In the genomic region with DNA sequence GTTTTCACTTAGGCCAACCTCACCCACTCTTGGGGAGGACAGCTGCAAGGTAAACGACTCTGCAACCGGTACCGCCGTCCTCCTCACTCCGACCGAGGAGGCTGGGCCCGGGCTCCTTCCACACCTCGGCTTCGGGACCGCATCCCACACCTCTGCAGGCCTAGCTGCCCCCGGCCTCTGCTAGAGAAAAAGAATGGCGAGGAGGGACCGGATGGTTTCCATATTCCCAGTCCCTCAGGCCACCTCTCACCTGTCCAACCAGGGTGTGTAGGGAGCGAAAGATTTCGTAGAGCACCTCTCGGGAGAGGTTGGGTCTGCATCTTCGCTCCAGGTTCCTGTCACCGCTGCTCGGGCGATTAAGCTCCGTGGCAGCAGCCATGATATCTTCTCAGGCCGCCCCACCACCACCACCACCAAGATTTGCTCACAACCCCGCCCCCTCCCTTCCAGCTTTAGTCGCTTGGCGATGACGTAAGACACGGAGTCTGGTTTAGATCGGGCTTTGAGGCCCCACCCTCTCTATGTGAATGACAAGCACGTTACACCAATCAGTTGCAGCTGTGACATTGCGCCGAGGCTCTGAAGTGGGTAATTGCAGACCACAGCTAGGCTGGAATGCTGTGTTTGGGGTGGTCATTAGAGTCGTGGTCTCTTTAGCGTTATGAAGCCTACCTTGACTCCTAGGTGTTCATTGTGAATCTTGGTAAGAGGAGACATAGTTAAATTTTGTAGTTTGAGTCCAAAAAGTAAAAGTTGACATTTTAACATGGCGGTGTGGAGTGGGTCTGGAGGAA, we compare ENCODE assay signal across 1 cellular context.
TF ChIP-seq lines count a peak whose summit lies in the region.

Gene MBIP (minus strand): TSS at position 428 of the 794 bp plus-strand sequence. CDS start 49 bp downstream, at position 379.

TF ChIP-seq in HepG2, 621 proteins besides CTCF, POLR2A, EP300 and RAD21 (continued from another document and continues in another):
- TF ChIP-seq, protein P1, sequence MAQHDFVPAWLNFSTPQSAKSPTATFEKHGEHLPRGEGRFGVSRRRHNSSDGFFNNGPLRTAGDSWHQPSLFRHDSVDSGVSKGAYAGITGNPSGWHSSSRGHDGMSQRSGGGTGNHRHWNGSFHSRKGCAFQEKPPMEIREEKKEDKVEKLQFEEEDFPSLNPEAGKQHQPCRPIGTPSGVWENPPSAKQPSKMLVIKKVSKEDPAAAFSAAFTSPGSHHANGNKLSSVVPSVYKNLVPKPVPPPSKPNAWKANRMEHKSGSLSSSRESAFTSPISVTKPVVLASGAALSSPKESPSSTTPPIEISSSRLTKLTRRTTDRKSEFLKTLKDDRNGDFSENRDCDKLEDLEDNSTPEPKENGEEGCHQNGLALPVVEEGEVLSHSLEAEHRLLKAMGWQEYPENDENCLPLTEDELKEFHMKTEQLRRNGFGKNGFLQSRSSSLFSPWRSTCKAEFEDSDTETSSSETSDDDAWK (CRISPR knock-in tag; IDR thresholded peaks at IDR 0.05), result no peak
- peak; percentile 89 for TF ChIP-seq THAP11 (CRISPR knock-in tag; IDR thresholded peaks at IDR 0.05)
- TF ChIP-seq HOXA5 (CRISPR knock-in tag; IDR thresholded peaks at IDR 0.05), result peak; percentile 86
- peak; percentile 98 for TF ChIP-seq ZNF772 (CRISPR knock-in tag; IDR thresholded peaks at IDR 0.05)
- TF ChIP-seq MED1 (CRISPR knock-in tag; IDR thresholded peaks at IDR 0.05), result peak; percentile 55
- no peak for TF ChIP-seq ZBTB1 (CRISPR knock-in tag; IDR thresholded peaks at IDR 0.05; ENCODE audit: borderline replicate concordance)
- TF ChIP-seq KDM5B (CRISPR knock-in tag; IDR thresholded peaks at IDR 0.05; ENCODE audit: borderline replicate concordance), result peak; percentile 75
- peak; percentile 94 for TF ChIP-seq HOXA3 (CRISPR knock-in tag; IDR thresholded peaks at IDR 0.05)
- TF ChIP-seq SUZ12 (IDR thresholded peaks at IDR 0.05; ENCODE audit: low read depth, low read length), result no peak; the same call in 1 of the 2 replicates
- TF ChIP-seq ZBTB26 (CRISPR knock-in tag; IDR thresholded peaks at IDR 0.05; ENCODE audit: borderline replicate concordance), result peak; percentile 85
- peak; percentile 78; the same call in 1 of the 2 replicates for TF ChIP-seq CBX5 (CRISPR knock-in tag; IDR thresholded peaks at IDR 0.05; ENCODE audit: borderline replicate concordance)
- peak; percentile 63; the same call in 1 of the 2 replicates for TF ChIP-seq ZC3H4 (CRISPR knock-in tag; IDR thresholded peaks at IDR 0.05; ENCODE audit: borderline replicate concordance)
- TF ChIP-seq MXD3 (CRISPR knock-in tag; IDR thresholded peaks at IDR 0.05), result peak; percentile 93
- TF ChIP-seq DZIP1 (CRISPR knock-in tag; IDR thresholded peaks at IDR 0.05), result 0 out of 2 replicates have a peak, but pooled peaks have one; percentile 99
- TF ChIP-seq ZNF550 (CRISPR knock-in tag; IDR thresholded peaks at IDR 0.05; ENCODE audit: borderline replicate concordance), result no peak
- TF ChIP-seq, protein P2, sequence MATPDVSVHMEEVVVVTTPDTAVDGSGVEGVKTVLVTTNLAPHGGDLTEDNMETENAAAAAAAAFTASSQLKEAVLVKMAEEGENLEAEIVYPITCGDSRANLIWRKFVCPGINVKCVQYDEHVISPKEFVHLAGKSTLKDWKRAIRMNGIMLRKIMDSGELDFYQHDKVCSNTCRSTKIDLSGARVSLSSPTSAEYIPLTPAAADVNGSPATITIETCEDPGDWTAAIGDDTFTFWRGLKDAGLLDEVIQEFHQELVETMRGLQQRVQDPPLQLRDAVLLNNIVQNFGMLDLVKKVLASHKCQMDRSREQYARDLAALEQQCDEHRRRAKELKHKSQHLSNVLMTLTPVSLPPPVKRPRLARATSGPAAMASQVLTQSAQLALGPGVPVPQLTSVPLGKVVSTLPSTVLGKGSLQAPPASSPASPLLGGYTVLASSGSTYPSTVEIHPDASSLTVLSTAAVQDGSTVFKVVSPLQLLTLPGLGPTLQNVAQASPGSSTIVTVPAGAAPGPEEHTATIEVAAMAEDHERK (CRISPR knock-in tag; IDR thresholded peaks at IDR 0.05; ENCODE audit: low read depth), result peak; percentile 50; the same call in 1 of the 2 replicates
- TF ChIP-seq ZFP62 (CRISPR knock-in tag; IDR thresholded peaks at IDR 0.05), result no peak
- TF ChIP-seq, protein P3, sequence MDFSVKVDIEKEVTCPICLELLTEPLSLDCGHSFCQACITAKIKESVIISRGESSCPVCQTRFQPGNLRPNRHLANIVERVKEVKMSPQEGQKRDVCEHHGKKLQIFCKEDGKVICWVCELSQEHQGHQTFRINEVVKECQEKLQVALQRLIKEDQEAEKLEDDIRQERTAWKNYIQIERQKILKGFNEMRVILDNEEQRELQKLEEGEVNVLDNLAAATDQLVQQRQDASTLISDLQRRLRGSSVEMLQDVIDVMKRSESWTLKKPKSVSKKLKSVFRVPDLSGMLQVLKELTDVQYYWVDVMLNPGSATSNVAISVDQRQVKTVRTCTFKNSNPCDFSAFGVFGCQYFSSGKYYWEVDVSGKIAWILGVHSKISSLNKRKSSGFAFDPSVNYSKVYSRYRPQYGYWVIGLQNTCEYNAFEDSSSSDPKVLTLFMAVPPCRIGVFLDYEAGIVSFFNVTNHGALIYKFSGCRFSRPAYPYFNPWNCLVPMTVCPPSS (IDR thresholded peaks at IDR 0.05), result no peak
- peak; percentile 77 for TF ChIP-seq ATF5 (CRISPR knock-in tag; IDR thresholded peaks at IDR 0.05; ENCODE audit: low read depth)
- TF ChIP-seq NR3C1 (CRISPR knock-in tag; IDR thresholded peaks at IDR 0.05), result no peak
- peak in 1 of 2 experiments; percentile 97; a peak in 2 of 4 replicates for TF ChIP-seq KLF16 (CRISPR knock-in tag; IDR thresholded peaks at IDR 0.05)
- peak; percentile 70 for TF ChIP-seq ELF3 (CRISPR knock-in tag; IDR thresholded peaks at IDR 0.05)
- no peak; the same call in 1 of the 2 replicates for TF ChIP-seq ZNF101 (CRISPR knock-in tag; IDR thresholded peaks at IDR 0.05; ENCODE audit: borderline replicate concordance, low read depth)
- TF ChIP-seq TGIF2 (CRISPR knock-in tag; IDR thresholded peaks at IDR 0.05), result no peak; the same call in 1 of the 2 replicates
- TF ChIP-seq, protein P4, sequence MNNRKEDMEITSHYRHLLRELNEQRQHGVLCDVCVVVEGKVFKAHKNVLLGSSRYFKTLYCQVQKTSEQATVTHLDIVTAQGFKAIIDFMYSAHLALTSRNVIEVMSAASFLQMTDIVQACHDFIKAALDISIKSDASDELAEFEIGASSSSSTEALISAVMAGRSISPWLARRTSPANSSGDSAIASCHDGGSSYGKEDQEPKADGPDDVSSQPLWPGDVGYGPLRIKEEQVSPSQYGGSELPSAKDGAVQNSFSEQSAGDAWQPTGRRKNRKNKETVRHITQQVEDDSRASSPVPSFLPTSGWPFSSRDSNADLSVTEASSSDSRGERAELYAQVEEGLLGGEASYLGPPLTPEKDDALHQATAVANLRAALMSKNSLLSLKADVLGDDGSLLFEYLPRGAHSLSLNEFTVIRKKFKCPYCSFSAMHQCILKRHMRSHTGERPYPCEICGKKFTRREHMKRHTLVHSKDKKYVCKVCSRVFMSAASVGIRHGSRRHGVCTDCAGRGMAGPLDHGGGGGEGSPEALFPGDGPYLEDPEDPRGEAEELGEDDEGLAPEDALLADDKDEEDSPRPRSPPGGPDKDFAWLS (CRISPR knock-in tag; IDR thresholded peaks at IDR 0.05; ENCODE audit: borderline replicate concordance), result no peak
- TF ChIP-seq MAF1 (CRISPR knock-in tag; IDR thresholded peaks at IDR 0.05; ENCODE audit: borderline replicate concordance), result no peak
- no peak; the same call in 1 of the 2 replicates for TF ChIP-seq ZNF841 (CRISPR knock-in tag; IDR thresholded peaks at IDR 0.05; ENCODE audit: borderline replicate concordance)
- TF ChIP-seq PREB (CRISPR knock-in tag; IDR thresholded peaks at IDR 0.05), result no peak
- no peak for TF ChIP-seq ZNF83 (CRISPR knock-in tag; IDR thresholded peaks at IDR 0.05; ENCODE audit: borderline replicate concordance)
- TF ChIP-seq GFI1 (CRISPR knock-in tag; IDR thresholded peaks at IDR 0.05; ENCODE audit: borderline replicate concordance), result peak; percentile 74; the same call in 1 of the 2 replicates
- TF ChIP-seq ZNF614 (CRISPR knock-in tag; IDR thresholded peaks at IDR 0.05; ENCODE audit: borderline replicate concordance), result peak; percentile 91; the same call in 1 of the 2 replicates
- peak; percentile 24; the same call in 1 of the 2 replicates for TF ChIP-seq RELA (CRISPR knock-in tag; IDR thresholded peaks at IDR 0.05)
- peak; percentile 79; the same call in 1 of the 2 replicates for TF ChIP-seq LRRFIP1 (CRISPR knock-in tag; conservative IDR thresholded peaks at IDR 0.05)
- TF ChIP-seq PRDM10 (CRISPR knock-in tag; IDR thresholded peaks at IDR 0.05; ENCODE audit: low read depth), result peak; percentile 80
